In genomic region chr2:182920631-182921056, GRCh38 we compare ENCODE assay signal across 14 cellular contexts. TPM values are rescaled to one million over a fixed set of nuclear protein-coding genes. Genes with fewer than 3 reads are reported as not detected.
DNase-seq lines count a peak whose midpoint lies in the region; ATAC-seq, FAIRE-seq and TF ChIP-seq lines count a peak whose summit lies in the region.
"Had no signal": no experiment of that assay in that cellular context is flagged by ENCODE, and none has a peak within 500 bp of the region (broad histone marks: within the 10 kb centered on the region; RNA-seq: fewer than 3 reads in every experiment).

No MANE protein-coding gene starts in this region.

- FAIRE-seq in small intestine (lab: Jason Lieb, UNC): no peak
- FAIRE-seq: colon had no signal

- H3K4me1 ChIP-seq in SJCRH30: peaks cover 25% of the 10 kb centered on the region
- H3K4me1 ChIP-seq in sigmoid colon: peaks cover 0 to 13% (median 2%) of the 10 kb centered on the region in 4 donors
- H3K4me1 ChIP-seq in small intestine (ENCODE audit: control insufficient read depth in 2 of 2, insufficient read depth in 1 of 2, low read depth in 1 of 2, low read length in 1 of 2): no peaks in the 10 kb centered on the region

- H3K27me3 ChIP-seq in SJCRH30: no peaks in the 10 kb centered on the region
- no peaks in the 10 kb centered on the region for H3K27me3 ChIP-seq in sigmoid colon
- no peaks in the 10 kb centered on the region for H3K27me3 ChIP-seq in small intestine (ENCODE audit: control insufficient read depth in 2 of 2, insufficient read depth in 2 of 2, low read length in 2 of 2)
- H3K27me3 ChIP-seq: stomach had no signal

- H3K4me3 ChIP-seq in SJCRH30 (no peak overlapping the region), sigmoid colon (no peak overlapping the region), small intestine (ENCODE audit: low read depth in 1 of 2, low read length in 2 of 2) (no peak overlapping the region)
- H3K4me3 ChIP-seq: stomach had no signal

- DNase-seq in ELF-1 (ENCODE audit: low read depth, low spot score) (peak; percentile 9), SJCRH30 (peak; percentile 73 to 82), sigmoid colon (no peak), kidney glomerular epithelial cell (lab: John Stamatoyannopoulos, UW) (no peak), small intestine (no peak)
- DNase-seq: activated CD4-positive, alpha-beta T cell treated with anti-CD3 and anti-CD28 coated beads, Interleukin-2, amount 50 U/mL, for 1 hour; activated naive CD4-positive, alpha-beta T cell treated with anti-CD3 and anti-CD28 coated beads, Interleukin-2, amount 50 U/mL, for 16 hours; nucleus accumbens; stomach had no signal

- no peak for TF ChIP-seq CTCF in sigmoid colon (IDR thresholded peaks at IDR 0.05)

- WGBS in sigmoid colon, 2 donors: 82 to 95% methylated on average over 5 of the region's 5 CpGs
- 82 to 85% (median 85%) methylated on average over 5 of the region's 5 CpGs for WGBS in small intestine, 3 donors

- H3K36me3 ChIP-seq in SJCRH30 (peaks cover 32% of the 10 kb centered on the region), sigmoid colon (peaks cover 0 to 33% (median 1%) of the 10 kb centered on the region in 4 donors), small intestine (ENCODE audit: control insufficient read depth in 2 of 2, insufficient read depth in 2 of 2, low read length in 2 of 2) (peaks cover 5 to 8% of the 10 kb centered on the region in 2 donors)

- peak overlapping the region; percentile 35 for H3K27ac ChIP-seq in SJCRH30
- H3K27ac ChIP-seq in sigmoid colon: no peak overlapping the region
- H3K27ac ChIP-seq in small intestine (ENCODE audit: low read depth in 1 of 2, low read length in 1 of 2): no peak overlapping the region
- H3K27ac ChIP-seq: stomach had no signal

- TF ChIP-seq POLR2A in sigmoid colon (IDR thresholded peaks at IDR 0.05): no peak

- H3K9me3 ChIP-seq in SJCRH30 (replicated peaks): no peaks in the 10 kb centered on the region
- H3K9me3 ChIP-seq in sigmoid colon: no peaks in the 10 kb centered on the region
- no peaks in the 10 kb centered on the region for H3K9me3 ChIP-seq in small intestine (ENCODE audit: control insufficient read depth, low read depth)
- H3K9me3 ChIP-seq: stomach had no signal

- ATAC-seq in GM19395 (IDR thresholded peaks at IDR 0.05; ENCODE audit: unreplicated experiment) (peak; percentile 77), HG02870 (IDR thresholded peaks at IDR 0.05; ENCODE audit: unreplicated experiment) (peak; percentile 67), GM19397 (IDR thresholded peaks at IDR 0.05; ENCODE audit: unreplicated experiment) (no peak)
- ATAC-seq: left lobe of liver had no signal

- TF ChIP-seq EP300 in sigmoid colon (IDR thresholded peaks at IDR 0.05): no peak

- intact Hi-C loops in sigmoid colon (cut with DNase I): no loop called here

RNA-seq across cellular contexts. Expression of gene FRZB, which starts 54.2 kb away (rescaled TPM):
- 0.35 and 0.49 TPM in 2 replicates for total RNA-seq in SJCRH30 (2014; rRNA removed; shearing (Covaris generic))
- 10 to 100 TPM in 2 of 4 donors, 1 to 10 TPM in 2; 7.9 to 14.7 (median 9.3) TPM for total RNA-seq in sigmoid colon
- polyA plus RNA-seq in sigmoid colon (10 to 100 TPM in 1 of 3 donors, 1 to 10 TPM in 2; 3.7 to 10.2 (median 8.0) TPM), small intestine (1 to 10 TPM; 1.9 to 5.2 (median 2.5) TPM)

Comparison
In these comparisons a context has a peak if more than half of its experiments do, and no peak if none do; other contexts are left out.
1. DNase-seq: peak in ELF-1 (single experiment) and SJCRH30 (2 of 2); none in sigmoid colon (single experiment), kidney glomerular epithelial cell (single experiment) and small intestine (single experiment).